Comparison of ENCODE assay signal across 8 cellular contexts in genomic region chr20:31869673-31869941, GRCh38. TPM values are rescaled to one million over a fixed set of nuclear protein-coding genes. Genes with fewer than 3 reads are reported as not detected.
DNase-seq lines count a peak whose midpoint lies in the region; ATAC-seq, FAIRE-seq and TF ChIP-seq lines count a peak whose summit lies in the region.

No MANE protein-coding gene starts in this region.

- H3K27ac ChIP-seq in mucosa of rectum (ENCODE audit: low read depth in 2 of 2, low read length in 2 of 2) (no peak overlapping the region), transverse colon (peak overlapping the region in 1 of 4 donors; percentile 45)

- TF ChIP-seq EP300 in transverse colon (IDR thresholded peaks at IDR 0.05; ENCODE audit: low read depth): no peak

- H3K4me1 ChIP-seq in mucosa of rectum (ENCODE audit: control insufficient read depth in 2 of 2, insufficient read depth in 2 of 2, low read length in 2 of 2) (peaks cover 7 to 8% of the 10 kb centered on the region in 2 donors), transverse colon (peaks cover 0 to 20% (median 15%) of the 10 kb centered on the region in 4 donors)

- H3K27me3 ChIP-seq in bronchial epithelial cell (ENCODE audit: control insufficient read depth, insufficient read depth, low read length) (peaks cover 28% of the 10 kb centered on the region), mucosa of rectum (ENCODE audit: control insufficient read depth in 2 of 2, insufficient read depth in 2 of 2, low read length in 2 of 2) (peaks cover 23 to 26% of the 10 kb centered on the region in 2 donors), transverse colon (peaks cover 38% of the 10 kb centered on the region)

- H3K36me3 ChIP-seq in bronchial epithelial cell (ENCODE audit: control insufficient read depth, insufficient read depth, low read length): no peaks in the 10 kb centered on the region
- no peaks in the 10 kb centered on the region for H3K36me3 ChIP-seq in mucosa of rectum (ENCODE audit: control insufficient read depth in 2 of 2, insufficient read depth in 2 of 2, low read length in 2 of 2)
- no peaks in the 10 kb centered on the region for H3K36me3 ChIP-seq in transverse colon

- no peak for TF ChIP-seq CTCF in bronchial epithelial cell (IDR thresholded peaks at IDR 0.05; ENCODE audit: insufficient read depth, low read length, severe bottlenecking)
- no peak for TF ChIP-seq CTCF in transverse colon (IDR thresholded peaks at IDR 0.05)

- H3K9me3 Mint-ChIP-seq in activated T-cell treated with anti-CD3 and anti-CD28 coated beads, Interleukin-2, amount 50 U/mL, for 4 hours: no peaks in the 10 kb centered on the region

- intact Hi-C loops in transverse colon (cut with DNase I; ENCODE audit: low total_unique reads): no loop called here

- no peaks in the 10 kb centered on the region for H3K9me3 ChIP-seq in mucosa of rectum (ENCODE audit: control insufficient read depth in 2 of 2, low read length in 2 of 2)
- no peaks in the 10 kb centered on the region for H3K9me3 ChIP-seq in transverse colon

- peaks cover 36% of the 10 kb centered on the region for H3K27me3 Mint-ChIP-seq in activated T-cell treated with anti-CD3 and anti-CD28 coated beads, Interleukin-2, amount 50 U/mL, for 4 hours (ENCODE audit: low read depth)

- ATAC-seq in activated T-cell treated with anti-CD3 and anti-CD28 coated beads, Interleukin-2, amount 50 U/mL, for 4 hours: no peak
- ATAC-seq in HG03135 (IDR thresholded peaks at IDR 0.05; ENCODE audit: unreplicated experiment) (no peak), GM21576 (IDR thresholded peaks at IDR 0.05; ENCODE audit: unreplicated experiment) (no peak)

- no peak for DNase-seq in activated T-cell treated with anti-CD3 and anti-CD28 coated beads, Interleukin-2, amount 50 U/mL, for 4 hours
- DNase-seq in activated T-cell treated with anti-CD3 and anti-CD28 coated beads, Interleukin-2, amount 50 U/mL, for 1 hour: no peak
- DNase-seq in bronchial epithelial cell (ENCODE audit: low read depth) (no peak), transverse colon (no peak), AG08395 (ENCODE audit: low spot score) (no peak)

- H3K9ac ChIP-seq in mucosa of rectum (ENCODE audit: low read depth in 1 of 2, low read length in 2 of 2): peak overlapping the region; percentile 24 to 70

- TF ChIP-seq POLR2A in transverse colon (IDR thresholded peaks at IDR 0.05): no peak

- H3K4me1 Mint-ChIP-seq in activated T-cell treated with anti-CD3 and anti-CD28 coated beads, Interleukin-2, amount 50 U/mL, for 4 hours (ENCODE audit: low read depth): peaks cover 13% of the 10 kb centered on the region

- no peaks in the 10 kb centered on the region for H3K36me3 Mint-ChIP-seq in activated T-cell treated with anti-CD3 and anti-CD28 coated beads, Interleukin-2, amount 50 U/mL, for 4 hours (ENCODE audit: insufficient read depth)

- H3K4me3 Mint-ChIP-seq in activated T-cell treated with anti-CD3 and anti-CD28 coated beads, Interleukin-2, amount 50 U/mL, for 4 hours: peak overlapping the region; percentile 79

- 8% methylated on average over 1 of the region's 1 CpG; no CpG with 5 or more reads in 1 of the 2 donors for WGBS in transverse colon (ENCODE audit: low coverage in 1 of 2), 2 donors

- H3K4me3 ChIP-seq in bronchial epithelial cell (ENCODE audit: low read depth, low read length) (peak overlapping the region; percentile 36), mucosa of rectum (ENCODE audit: low read length in 2 of 2) (peak overlapping the region; percentile 77), transverse colon (peak overlapping the region in 3 of 4 donors; percentile 58 to 73 (median 58))

- in situ Hi-C loops in transverse colon (cut with MboI; ENCODE audit: low pct_ligation_motif_present in 1 of 4, low pct_unique_long_range_greater_than_20kb in 1 of 4, low sequenced_read_pairs in 3 of 4): no loop called here

- no peak for FAIRE-seq in bronchial epithelial cell (lab: Jason Lieb, UNC)

RNA-seq across cellular contexts. Expression of gene DUSP15, which starts 0.7 kb away (rescaled TPM):
- not detected for total RNA-seq in activated T-cell treated with anti-CD3 and anti-CD28 coated beads, Interleukin-2, amount 50 U/mL, for 4 hours
- total RNA-seq in bronchial epithelial cell (not detected in 2 replicates), transverse colon (1 to 10 TPM in 1 of 4 donors, not detected in 3; 1.1 TPM)

RNA-seq across cellular contexts. Expression of gene TTLL9, which starts 0.8 kb away (rescaled TPM):
- total RNA-seq in activated T-cell treated with anti-CD3 and anti-CD28 coated beads, Interleukin-2, amount 50 U/mL, for 4 hours: not detected
- total RNA-seq in bronchial epithelial cell (under 0.01 TPM in 1 of 2 replicates, not detected in the other), transverse colon (not detected)

RNA-seq across cellular contexts. Expression of gene FOXS1, which starts 24.2 kb away (rescaled TPM):
- total RNA-seq in activated T-cell treated with anti-CD3 and anti-CD28 coated beads, Interleukin-2, amount 50 U/mL, for 4 hours: not detected
- total RNA-seq in bronchial epithelial cell (not detected in 2 replicates), transverse colon (under 1 TPM in 1 of 4 donors, not detected in 3; 0.55 TPM)

RNA-seq across cellular contexts. Expression of gene MYLK2, which starts 50.5 kb away (rescaled TPM):
- under 1 TPM in 2 of 3 donors, not detected in 1; 0.10 to 0.11 TPM for total RNA-seq in activated T-cell treated with anti-CD3 and anti-CD28 coated beads, Interleukin-2, amount 50 U/mL, for 4 hours
- not detected in 2 replicates for total RNA-seq in bronchial epithelial cell
- total RNA-seq in transverse colon: under 1 TPM in 1 of 4 donors, not detected in 3; 0.16 TPM
